6 cellular contexts compared by ENCODE assay signal in the genomic region with DNA sequence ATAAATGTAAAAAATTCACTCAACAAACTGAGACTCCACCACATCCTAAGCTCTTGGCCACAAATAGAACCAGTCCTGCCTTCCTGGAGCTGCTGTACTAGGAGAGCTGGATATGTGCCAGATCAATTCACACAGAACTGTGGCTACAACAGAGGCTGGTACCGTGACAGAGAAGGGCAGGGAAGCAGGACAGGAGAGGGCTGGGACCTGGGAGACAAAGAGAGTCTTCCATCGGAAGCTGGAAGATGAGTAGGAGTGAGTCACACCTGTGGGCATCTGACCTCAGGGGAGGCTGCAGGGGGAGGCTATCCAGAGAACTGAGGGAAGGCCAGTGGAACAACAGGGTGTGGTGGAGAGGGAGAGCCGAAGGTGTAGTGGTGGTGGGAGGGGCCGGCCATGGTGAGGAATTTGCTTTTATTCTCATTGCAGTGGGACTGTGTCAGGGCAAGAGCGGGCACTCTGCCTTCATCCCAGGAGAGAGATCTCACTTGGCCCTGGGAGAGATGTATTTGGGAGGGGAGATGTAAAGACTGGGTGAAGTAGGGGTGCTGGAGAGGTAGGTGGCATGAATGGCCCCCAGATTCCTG. TPM values are rescaled to one million over a fixed set of nuclear protein-coding genes. Genes with fewer than 3 reads are reported as not detected.
A peak's percentile ranks its signal among the peaks of the same experiment; 100 is the strongest.
DNase-seq lines count a peak whose midpoint lies in the region; ATAC-seq and TF ChIP-seq lines count a peak whose summit lies in the region.

No MANE protein-coding gene starts in this region.

- DNase-seq in Calu3 (peak; percentile 63), RKO (ENCODE audit: low spot score) (peak; percentile 71), heart left ventricle (peak in 3 of 5 donors; percentile 48 to 56 (median 53)), aorta (no peak), GM13977 (ENCODE audit: low spot score) (no peak)

- TF ChIP-seq CTCF in Calu3 (IDR thresholded peaks at IDR 0.05; ENCODE audit: unreplicated experiment) (no peak), heart left ventricle (IDR thresholded peaks at IDR 0.05) (no peak), GM13977 (IDR thresholded peaks at IDR 0.05; ENCODE audit: extremely low read depth, insufficient read depth, missing control alignments) (no peak)

- H3K27me3 Mint-ChIP-seq in Calu3 (ENCODE audit: unreplicated experiment), result no peaks in the 10 kb centered on the region

- BruUV-seq in Calu3 (replicated peaks; lab: Mats Ljungman, UMichigan), result no TSS peak

- peaks cover 64% of the 10 kb centered on the region for H3K4me1 Mint-ChIP-seq in Calu3 (ENCODE audit: low read depth, unreplicated experiment)

- H3K9me3 Mint-ChIP-seq in Calu3 (ENCODE audit: low read depth, unreplicated experiment), result no peaks in the 10 kb centered on the region

- H3K9me3 ChIP-seq in heart left ventricle (no peaks in the 10 kb centered on the region), aorta (ENCODE audit: control insufficient read depth, low read length) (no peaks in the 10 kb centered on the region)

- peak overlapping the region; percentile 46 for H3K4me3 Mint-ChIP-seq in Calu3 (ENCODE audit: low read depth, unreplicated experiment)

- H3K27ac ChIP-seq in heart left ventricle (peak overlapping the region in 11 of 12 donors; percentile 86 to 99 (median 96)), aorta (ENCODE audit: low read depth in 1 of 2, low read length in 2 of 2) (peak overlapping the region; percentile 73 to 94)

- H3K27me3 ChIP-seq in heart left ventricle, result no peaks in the 10 kb centered on the region
- no peaks in the 10 kb centered on the region for H3K27me3 ChIP-seq in aorta (ENCODE audit: control insufficient read depth in 1 of 2, insufficient read depth in 2 of 2, low read length in 1 of 2)

- 37 to 44% (median 40%) methylated on average over 5 of the region's 5 CpGs for WGBS in heart left ventricle, 4 donors
- WGBS in aorta, 2 donors, result 4 to 9% methylated on average over 5 of the region's 5 CpGs

- no peaks in the 10 kb centered on the region for H3K36me3 ChIP-seq in heart left ventricle
- H3K36me3 ChIP-seq in aorta (ENCODE audit: control insufficient read depth in 1 of 2, insufficient read depth in 2 of 2, low read length in 1 of 2), result no peaks in the 10 kb centered on the region

- intact Hi-C loops in Calu3 (cut with micrococcal nuclease; ENCODE audit: unreplicated experiment) (no loop called here), heart left ventricle (cut with DNase I) (no loop called here), aorta (cut with DNase I) (loop anchor here in 1 of 2 donors (2.0 kb wide), 2 partner anchors 15 to 19 kb away; no protein-coding TSS in a partner anchor)

- H3K4me1 ChIP-seq in heart left ventricle (peaks cover 6 to 61% (median 53%) of the 10 kb centered on the region in 12 donors), aorta (ENCODE audit: control insufficient read depth in 1 of 2, insufficient read depth in 2 of 2, low read length in 2 of 2) (no peaks in the 10 kb centered on the region)

- in situ Hi-C loops in GM13977 (cut with MboI; ENCODE audit: low pct_unique_long_range_greater_than_20kb, low sequenced_read_pairs, unreplicated experiment), result no loop called here

- peaks cover 48% of the 10 kb centered on the region for H3K36me3 Mint-ChIP-seq in Calu3 (ENCODE audit: insufficient read depth, unreplicated experiment)

- no peak for TF ChIP-seq POLR2A in heart left ventricle (IDR thresholded peaks at IDR 0.05)

- ATAC-seq in heart left ventricle, result peak; percentile 11 to 49 (median 26)
- ATAC-seq in aorta (ENCODE audit: low FRiP score), result peak; percentile 12
- ATAC-seq in HG03045 (IDR thresholded peaks at IDR 0.05; ENCODE audit: unreplicated experiment), result no peak

- CTCF ChIA-PET in Calu3 (lab: Charles Lee), result interaction anchor here (0.7 to 3.3 kb wide), 5 partner anchors 10 to 35 kb away, joined by 3 to 21 read pairs (median 4); a partner anchor contains a TSS

- no peak overlapping the region for H3K4me3 ChIP-seq in heart left ventricle
- no peak overlapping the region for H3K4me3 ChIP-seq in aorta (ENCODE audit: low read length in 2 of 2)

- peak overlapping the region; percentile 75 for H3K27ac Mint-ChIP-seq in Calu3 (ENCODE audit: unreplicated experiment)

RNA-seq across cellular contexts. Expression of a gene that starts 1.9 kb away (rescaled TPM):
- total RNA-seq in Calu3 (2022), result 166 and 169 TPM in 2 replicates
- total RNA-seq in heart left ventricle, result 100 to 1,000 TPM in 1 of 9 donors, 10 to 100 TPM in 8; 51.4 to 125 (median 88.9) TPM
- polyA plus RNA-seq in heart left ventricle, result 10 to 100 TPM; 26.3 to 36.3 TPM
- total RNA-seq in aorta, result 100 to 1,000 TPM; 280 to 473 TPM
- polyA plus RNA-seq in aorta, result 100 to 1,000 TPM in 1 of 2 donors, 10 to 100 TPM in 1; 40.1 to 467 TPM

RNA-seq across cellular contexts. Expression of a gene that starts 10.2 kb away (rescaled TPM):
- total RNA-seq in Calu3 (2022) (40.7 and 45.3 TPM in 2 replicates), heart left ventricle (10 to 100 TPM; 23.2 to 63.6 (median 33.9) TPM), aorta (10 to 100 TPM; 21.7 to 29.3 TPM)
- polyA plus RNA-seq in heart left ventricle (100 to 1,000 TPM in 1 of 2 donors, 10 to 100 TPM in 1; 49.7 to 101 TPM), aorta (10 to 100 TPM; 37.1 to 42.5 TPM)

RNA-seq across cellular contexts. Expression of a gene that starts 12.3 kb away (rescaled TPM):
- 29.8 and 30.6 TPM in 2 replicates for total RNA-seq in Calu3 (2022)
- total RNA-seq in heart left ventricle, result 10 to 100 TPM; 25.8 to 87.9 (median 38.4) TPM
- 10 to 100 TPM; 46.6 to 50.0 TPM for polyA plus RNA-seq in heart left ventricle
- 10 to 100 TPM; 49.5 to 64.3 TPM for total RNA-seq in aorta
- polyA plus RNA-seq in aorta, result 10 to 100 TPM; 67.5 to 83.4 TPM

RNA-seq across cellular contexts. Expression of a gene that starts 15.8 kb away (rescaled TPM):
- total RNA-seq in Calu3 (2022) (73.7 and 81.0 TPM in 2 replicates), heart left ventricle (100 to 1,000 TPM in 3 of 9 donors, 10 to 100 TPM in 6; 37.4 to 144 (median 80.9) TPM), aorta (100 to 1,000 TPM; 235 to 266 TPM)
- polyA plus RNA-seq in heart left ventricle (10 to 100 TPM; 52.3 to 71.4 TPM), aorta (100 to 1,000 TPM in 1 of 2 donors, 10 to 100 TPM in 1; 53.2 to 316 TPM)

RNA-seq across cellular contexts. Expression of a gene that starts 35.2 kb away (rescaled TPM):
- 47.8 and 53.6 TPM in 2 replicates for total RNA-seq in Calu3 (2022)
- total RNA-seq in heart left ventricle, result 100 to 1,000 TPM in 1 of 9 donors, 10 to 100 TPM in 8; 51.6 to 135 (median 62.2) TPM
- 10 to 100 TPM; 86.6 to 90.2 TPM for polyA plus RNA-seq in heart left ventricle
- 10 to 100 TPM; 74.0 to 74.4 TPM for total RNA-seq in aorta
- polyA plus RNA-seq in aorta, result 10 to 100 TPM; 31.3 to 98.9 TPM

Comparison
In these comparisons a context has a peak if more than half of its experiments do, and no peak if none do; other contexts are left out.
1. DNase-seq: peak in Calu3 (single experiment), RKO (single experiment) and heart left ventricle (3 of 5); none in aorta (0 of 2) and GM13977 (single experiment).